1 cellular context compared by ENCODE assay signal in the genomic region with DNA sequence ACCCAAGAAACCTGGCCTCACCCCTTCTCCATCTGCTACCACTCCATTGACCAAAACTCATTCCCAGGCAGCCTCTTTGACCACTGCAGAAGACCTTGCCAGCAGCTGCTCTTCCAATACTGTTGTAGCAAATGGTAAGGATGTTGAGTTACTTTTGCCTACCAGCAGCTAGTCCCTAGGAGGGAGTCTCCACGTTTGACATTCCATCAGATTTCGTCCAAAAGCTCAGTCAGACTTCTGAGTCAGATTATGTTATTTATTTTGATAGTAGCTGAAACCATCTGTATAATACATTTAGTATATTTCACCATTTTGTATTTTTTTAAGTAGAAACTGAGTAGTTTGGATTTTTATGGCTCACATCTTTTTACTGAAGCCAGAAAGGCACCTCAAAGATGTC.
TF ChIP-seq lines count a peak whose summit lies in the region.

No MANE protein-coding gene starts in this region.

TF ChIP-seq in K562, 482 proteins besides CTCF, POLR2A, EP300 and RAD21:
- no peak for TF ChIP-seq BACH1 (tag; IDR thresholded peaks at IDR 0.05)
- no peak for TF ChIP-seq CBFA2T2 (conservative IDR thresholded peaks at IDR 0.05)
- TF ChIP-seq SMC3 (conservative IDR thresholded peaks at IDR 0.05; ENCODE audit: insufficient read depth, low read depth, low read length): no peak
- no peak for TF ChIP-seq PCBP1 (IDR thresholded peaks at IDR 0.05; ENCODE audit: low read depth, low read length, poor library complexity, severe bottlenecking)
- TF ChIP-seq SAFB (IDR thresholded peaks at IDR 0.05; ENCODE audit: borderline replicate concordance, low read depth, low read length): no peak
- no peak for TF ChIP-seq NR2C2 (CRISPR knock-in tag; IDR thresholded peaks at IDR 0.05)
- no peak for TF ChIP-seq NR2C2 (tag; IDR thresholded peaks at IDR 0.05)
- TF ChIP-seq TAF1 (IDR thresholded peaks at IDR 0.05; ENCODE audit: control insufficient read depth, extremely low read depth, insufficient read depth, low read length, severe bottlenecking): no peak
- TF ChIP-seq SMARCB1 (IDR thresholded peaks at IDR 0.05; ENCODE audit: insufficient read length, low read depth): no peak
- no peak for TF ChIP-seq ZNF444 (CRISPR knock-in tag; IDR thresholded peaks at IDR 0.05)
- TF ChIP-seq, protein P1, sequence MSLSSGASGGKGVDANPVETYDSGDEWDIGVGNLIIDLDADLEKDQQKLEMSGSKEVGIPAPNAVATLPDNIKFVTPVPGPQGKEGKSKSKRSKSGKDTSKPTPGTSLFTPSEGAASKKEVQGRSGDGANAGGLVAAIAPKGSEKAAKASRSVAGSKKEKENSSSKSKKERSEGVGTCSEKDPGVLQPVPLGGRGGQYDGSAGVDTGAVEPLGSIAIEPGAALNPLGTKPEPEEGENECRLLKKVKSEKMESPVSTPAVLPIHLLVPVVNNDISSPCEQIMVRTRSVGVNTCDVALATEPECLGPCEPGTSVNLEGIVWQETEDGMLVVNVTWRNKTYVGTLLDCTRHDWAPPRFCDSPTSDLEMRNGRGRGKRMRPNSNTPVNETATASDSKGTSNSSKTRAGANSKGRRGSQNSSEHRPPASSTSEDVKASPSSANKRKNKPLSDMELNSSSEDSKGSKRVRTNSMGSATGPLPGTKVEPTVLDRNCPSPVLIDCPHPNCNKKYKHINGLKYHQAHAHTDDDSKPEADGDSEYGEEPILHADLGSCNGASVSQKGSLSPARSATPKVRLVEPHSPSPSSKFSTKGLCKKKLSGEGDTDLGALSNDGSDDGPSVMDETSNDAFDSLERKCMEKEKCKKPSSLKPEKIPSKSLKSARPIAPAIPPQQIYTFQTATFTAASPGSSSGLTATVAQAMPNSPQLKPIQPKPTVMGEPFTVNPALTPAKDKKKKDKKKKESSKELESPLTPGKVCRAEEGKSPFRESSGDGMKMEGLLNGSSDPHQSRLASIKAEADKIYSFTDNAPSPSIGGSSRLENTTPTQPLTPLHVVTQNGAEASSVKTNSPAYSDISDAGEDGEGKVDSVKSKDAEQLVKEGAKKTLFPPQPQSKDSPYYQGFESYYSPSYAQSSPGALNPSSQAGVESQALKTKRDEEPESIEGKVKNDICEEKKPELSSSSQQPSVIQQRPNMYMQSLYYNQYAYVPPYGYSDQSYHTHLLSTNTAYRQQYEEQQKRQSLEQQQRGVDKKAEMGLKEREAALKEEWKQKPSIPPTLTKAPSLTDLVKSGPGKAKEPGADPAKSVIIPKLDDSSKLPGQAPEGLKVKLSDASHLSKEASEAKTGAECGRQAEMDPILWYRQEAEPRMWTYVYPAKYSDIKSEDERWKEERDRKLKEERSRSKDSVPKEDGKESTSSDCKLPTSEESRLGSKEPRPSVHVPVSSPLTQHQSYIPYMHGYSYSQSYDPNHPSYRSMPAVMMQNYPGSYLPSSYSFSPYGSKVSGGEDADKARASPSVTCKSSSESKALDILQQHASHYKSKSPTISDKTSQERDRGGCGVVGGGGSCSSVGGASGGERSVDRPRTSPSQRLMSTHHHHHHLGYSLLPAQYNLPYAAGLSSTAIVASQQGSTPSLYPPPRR (CRISPR knock-in tag; IDR thresholded peaks at IDR 0.05; ENCODE audit: borderline replicate concordance): no peak
- no peak for TF ChIP-seq NCOA4 (IDR thresholded peaks at IDR 0.05; ENCODE audit: partially characterized antibody)
- TF ChIP-seq EGR1 (conservative IDR thresholded peaks at IDR 0.05): no peak
- TF ChIP-seq, protein P2, sequence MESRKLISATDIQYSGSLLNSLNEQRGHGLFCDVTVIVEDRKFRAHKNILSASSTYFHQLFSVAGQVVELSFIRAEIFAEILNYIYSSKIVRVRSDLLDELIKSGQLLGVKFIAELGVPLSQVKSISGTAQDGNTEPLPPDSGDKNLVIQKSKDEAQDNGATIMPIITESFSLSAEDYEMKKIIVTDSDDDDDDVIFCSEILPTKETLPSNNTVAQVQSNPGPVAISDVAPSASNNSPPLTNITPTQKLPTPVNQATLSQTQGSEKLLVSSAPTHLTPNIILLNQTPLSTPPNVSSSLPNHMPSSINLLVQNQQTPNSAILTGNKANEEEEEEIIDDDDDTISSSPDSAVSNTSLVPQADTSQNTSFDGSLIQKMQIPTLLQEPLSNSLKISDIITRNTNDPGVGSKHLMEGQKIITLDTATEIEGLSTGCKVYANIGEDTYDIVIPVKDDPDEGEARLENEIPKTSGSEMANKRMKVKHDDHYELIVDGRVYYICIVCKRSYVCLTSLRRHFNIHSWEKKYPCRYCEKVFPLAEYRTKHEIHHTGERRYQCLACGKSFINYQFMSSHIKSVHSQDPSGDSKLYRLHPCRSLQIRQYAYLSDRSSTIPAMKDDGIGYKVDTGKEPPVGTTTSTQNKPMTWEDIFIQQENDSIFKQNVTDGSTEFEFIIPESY (CRISPR knock-in tag; IDR thresholded peaks at IDR 0.05): no peak
- TF ChIP-seq ZC3H8 (IDR thresholded peaks at IDR 0.05): no peak
- no peak for TF ChIP-seq BMI1 (IDR thresholded peaks at IDR 0.05; ENCODE audit: low read length)
- TF ChIP-seq ZNF354B (CRISPR knock-in tag; IDR thresholded peaks at IDR 0.05): no peak
